In genomic region chr1:228968841-228969606, GRCh38 we compare ENCODE assay signal across 20 cellular contexts.
DNase-seq lines count a peak whose midpoint lies in the region; ATAC-seq, FAIRE-seq and TF ChIP-seq lines count a peak whose summit lies in the region.
"Had no signal": no experiment of that assay in that cellular context is flagged by ENCODE, and none has a peak within 500 bp of the region (broad histone marks: within the 10 kb centered on the region; RNA-seq: fewer than 3 reads in every experiment).

No MANE protein-coding gene starts in this region.

- no peaks in the 10 kb centered on the region for H3K79me1 ChIP-seq in mesenchymal stem cell (replicated peaks; ENCODE audit: low read length, poor library complexity, severe bottlenecking)

- H3K4me1 Mint-ChIP-seq in progenitor cell of endocrine pancreas (ENCODE audit: low read depth) = peaks cover 12% of the 10 kb centered on the region
- H3K4me1 Mint-ChIP-seq: T-cell had no signal

- H3K4me3 ChIP-seq in mesenchymal stem cell (ENCODE audit: insufficient read depth in 1 of 2, low read depth in 1 of 2, low read length in 2 of 2) = no peak overlapping the region
- H3K4me3 ChIP-seq: ascending aorta had no signal

- H3K36me3 ChIP-seq in mesenchymal stem cell (ENCODE audit: control insufficient read depth in 1 of 2, insufficient read depth in 2 of 2, low read depth in 1 of 2, low read length in 2 of 2) = no peaks in the 10 kb centered on the region
- H3K36me3 ChIP-seq: ascending aorta had no signal

- DNase-seq in HTR-8/SVneo (ENCODE audit: insufficient read length, low spot score) = no peak
- no peak for DNase-seq in mesenchymal stem cell
- DNase-seq in progenitor cell of endocrine pancreas (ENCODE audit: low spot score, unreplicated experiment) = no peak
- no peak for DNase-seq in NCI-H1436 treated with DMSO at 0.1 percent for 48 hours (lab: John Stamatoyannopoulos, UW)
- no peak for DNase-seq in urothelium cell line (ENCODE audit: low spot score)
- DNase-seq: activated CD4-positive, alpha-beta T cell treated with anti-CD3 and anti-CD28 coated beads, Interleukin-2, amount 10 ng/mL, durations not matched to agents 7 days and 5 days; activated CD8-positive, alpha-beta memory T cell treated with anti-CD3 and anti-CD28 coated beads, Interleukin-2, amount 50 U/mL, for 48 hours; CD8-positive, alpha-beta T cell; DMS79 treated with DMSO at 0.1 percent for 48 hours; HCEC 1CT; left ventricle myocardium superior; naive thymus-derived CD8-positive, alpha-beta T cell; NCI-H1048; NCI-H524; T-cell had no signal

- H3K4me1 ChIP-seq in mesenchymal stem cell (ENCODE audit: control insufficient read depth, insufficient read depth, low read depth, low read length) = peaks cover 5% of the 10 kb centered on the region

- H3K9me3 Mint-ChIP-seq in progenitor cell of endocrine pancreas (ENCODE audit: low read depth) = no peaks in the 10 kb centered on the region
- H3K9me3 Mint-ChIP-seq: activated CD4-positive, alpha-beta T cell treated with anti-CD3 and anti-CD28 coated beads, Interleukin-2, amount 10 ng/mL, durations not matched to agents 7 days and 5 days; CD8-positive, alpha-beta T cell; naive thymus-derived CD8-positive, alpha-beta T cell; T-cell had no signal

- peak overlapping the region; percentile 66 for H3K27ac Mint-ChIP-seq in progenitor cell of endocrine pancreas
- H3K27ac Mint-ChIP-seq: activated CD4-positive, alpha-beta T cell treated with anti-CD3 and anti-CD28 coated beads, Interleukin-2, amount 10 ng/mL, durations not matched to agents 7 days and 5 days; CD8-positive, alpha-beta T cell; T-cell had no signal

- no peak overlapping the region for H3K9ac ChIP-seq in mesenchymal stem cell (ENCODE audit: low read length)

- peak overlapping the region in 1 of 2 experiments; percentile 63 for H3K4ac ChIP-seq in mesenchymal stem cell (ENCODE audit: low read depth in 1 of 2, low read length in 2 of 2)

- 80% methylated on average over 17 of the region's 17 CpGs for WGBS in mesenchymal stem cell

- H3K36me3 Mint-ChIP-seq in progenitor cell of endocrine pancreas (ENCODE audit: insufficient read depth) = no peaks in the 10 kb centered on the region
- H3K36me3 Mint-ChIP-seq: CD8-positive, alpha-beta T cell; naive thymus-derived CD8-positive, alpha-beta T cell; T-cell had no signal

- ATAC-seq in SK-N-SH treated with all-trans-retinoic acid at 6 μM for 48 hours (no peak), GM21526 (IDR thresholded peaks at IDR 0.05; ENCODE audit: low FRiP score, unreplicated experiment) (no peak)
- ATAC-seq: CD8-positive, alpha-beta T cell; left ventricle myocardium superior; naive thymus-derived CD8-positive, alpha-beta T cell; T-cell had no signal

- peaks cover 5% of the 10 kb centered on the region for H3K27me3 Mint-ChIP-seq in progenitor cell of endocrine pancreas
- H3K27me3 Mint-ChIP-seq: activated CD4-positive, alpha-beta T cell treated with anti-CD3 and anti-CD28 coated beads, Interleukin-2, amount 10 ng/mL, durations not matched to agents 7 days and 5 days; naive thymus-derived CD8-positive, alpha-beta T cell; T-cell had no signal

- H3K18ac ChIP-seq in mesenchymal stem cell (ENCODE audit: low read depth in 1 of 2, low read length in 2 of 2) = peak overlapping the region in 1 of 2 experiments; percentile 74

- no peaks in the 10 kb centered on the region for H3K27me3 ChIP-seq in mesenchymal stem cell (ENCODE audit: control insufficient read depth in 1 of 2, insufficient read depth in 1 of 2, low read length in 2 of 2)
- H3K27me3 ChIP-seq: ascending aorta had no signal

- no peak overlapping the region for H2AK5ac ChIP-seq in mesenchymal stem cell (ENCODE audit: low read length, severe bottlenecking)

- no peak overlapping the region for H2BK120ac ChIP-seq in mesenchymal stem cell (ENCODE audit: low read depth, low read length)

- H3K23ac ChIP-seq in mesenchymal stem cell (ENCODE audit: low read length in 2 of 2) = no peak overlapping the region

- TF ChIP-seq CTCF in progenitor cell of endocrine pancreas (IDR thresholded peaks at IDR 0.05; ENCODE audit: unreplicated experiment) = no peak

- H4K91ac ChIP-seq in mesenchymal stem cell (ENCODE audit: low read length) = peak overlapping the region; percentile 62

- no peak overlapping the region for H2BK5ac ChIP-seq in mesenchymal stem cell (ENCODE audit: low read depth, low read length, poor library complexity, severe bottlenecking)

- peak overlapping the region; percentile 61 for H3K27ac ChIP-seq in cingulate gyrus (ENCODE audit: low read depth, low read length)
- H3K27ac ChIP-seq in mesenchymal stem cell (ENCODE audit: low read length, poor library complexity, severe bottlenecking) = no peak overlapping the region
- H3K27ac ChIP-seq: ascending aorta had no signal

- no peak overlapping the region for H2AFZ ChIP-seq in mesenchymal stem cell (ENCODE audit: low read depth, low read length)

- no peaks in the 10 kb centered on the region for H3K9me3 ChIP-seq in mesenchymal stem cell (ENCODE audit: control insufficient read depth, low read length)
- H3K9me3 ChIP-seq: ascending aorta had no signal

- no peak overlapping the region for H3K4me2 ChIP-seq in mesenchymal stem cell (ENCODE audit: low read length, poor library complexity, severe bottlenecking)

- peak; percentile 48 for FAIRE-seq in HTR-8/SVneo (lab: Jason Lieb, UNC)
- no peak for FAIRE-seq in urothelium cell line (lab: Jason Lieb, UNC)
- FAIRE-seq: frontal cortex had no signal

- peak overlapping the region; percentile 29 for H2BK15ac ChIP-seq in mesenchymal stem cell (ENCODE audit: low read depth, poor library complexity, severe bottlenecking)

- H4K8ac ChIP-seq in mesenchymal stem cell (ENCODE audit: low read length) = no peak overlapping the region

- no peak overlapping the region for H3K14ac ChIP-seq in mesenchymal stem cell (ENCODE audit: low read length in 2 of 2)

- no peak overlapping the region for H3K4me3 Mint-ChIP-seq in progenitor cell of endocrine pancreas (ENCODE audit: low read depth)
- H3K4me3 Mint-ChIP-seq: activated CD4-positive, alpha-beta T cell treated with anti-CD3 and anti-CD28 coated beads, Interleukin-2, amount 10 ng/mL, durations not matched to agents 7 days and 5 days; CD8-positive, alpha-beta T cell; naive thymus-derived CD8-positive, alpha-beta T cell; T-cell had no signal

- H2BK12ac ChIP-seq in mesenchymal stem cell (ENCODE audit: low read length in 2 of 2) = peak overlapping the region in 1 of 2 experiments; percentile 7

TF ChIP-seq in SK-N-SH treated with all-trans-retinoic acid at 6 μM for 48 hours, 23 proteins besides CTCF, POLR2A, EP300 and RAD21 (continues in another document):
- no peak for TF ChIP-seq OSR1 (CRISPR knock-in tag; IDR thresholded peaks at IDR 0.05)
- no peak for TF ChIP-seq SNAI2 (CRISPR knock-in tag; IDR thresholded peaks at IDR 0.05)
- TF ChIP-seq TSHZ2 (CRISPR knock-in tag; IDR thresholded peaks at IDR 0.05) = no peak
- TF ChIP-seq PATZ1 (CRISPR knock-in tag; IDR thresholded peaks at IDR 0.05; ENCODE audit: borderline replicate concordance) = no peak
- TF ChIP-seq CSDC2 (CRISPR knock-in tag; IDR thresholded peaks at IDR 0.05) = no peak
- TF ChIP-seq CSRNP3 (CRISPR knock-in tag; IDR thresholded peaks at IDR 0.05) = no peak
- no peak for TF ChIP-seq PPARA (CRISPR knock-in tag; IDR thresholded peaks at IDR 0.05; ENCODE audit: borderline replicate concordance)
